ENCODE assay signal across 10 cellular contexts in genomic region chr13:113616991-113617749, GRCh38. TPM values are rescaled to one million over a fixed set of nuclear protein-coding genes. Genes with fewer than 3 reads are reported as not detected.
A peak's percentile ranks its signal among the peaks of the same experiment; 100 is the strongest.
DNase-seq lines count a peak whose midpoint lies in the region; ATAC-seq and TF ChIP-seq lines count a peak whose summit lies in the region.
"Had no signal": no experiment of that assay in that cellular context is flagged by ENCODE, and none has a peak within 500 bp of the region (broad histone marks: within the 10 kb centered on the region; RNA-seq: fewer than 3 reads in every experiment).

No MANE protein-coding gene starts in this region.

- H3K27me3 Mint-ChIP-seq in stimulated activated naive CD8-positive, alpha-beta T cell treated with anti-CD3 and anti-CD28 coated beads, Interleukin-15, amount 100 ng/mL, for 72 hours = no peaks in the 10 kb centered on the region
- H3K27me3 Mint-ChIP-seq in activated T-helper 1 cell treated with anti-CD3 and anti-CD28 coated beads, Interleukin-12 subunit alpha, Interleukin-12 subunit beta, Interleukin-2, Interleukin-4 antibody, amounts not matched to agents 30 ng/mL and 10 ng/mL and 1 ng/mL, durations not matched to agents 14 hours and 24 hours and 36 hours (ENCODE audit: insufficient read depth) = no peaks in the 10 kb centered on the region
- H3K27me3 Mint-ChIP-seq: activated naive CD4-positive, alpha-beta T cell treated with anti-CD3 and anti-CD28 coated beads, Interleukin-2, amount 50 U/mL, for 24 hours had no signal

- intact Hi-C loops in IMR-90 (cut with micrococcal nuclease) (no loop called here), Panc1 (cut with micrococcal nuclease; ENCODE audit: unreplicated experiment) (no loop called here)
- intact Hi-C loops in activated T-helper 1 cell treated with anti-CD3 and anti-CD28 coated beads, Interleukin-12 subunit alpha, Interleukin-12 subunit beta, Interleukin-2, Interleukin-4 antibody, amounts not matched to agents 30 ng/mL and 10 ng/mL and 1 ng/mL, durations not matched to agents 14 hours and 24 hours and 36 hours (cut with micrococcal nuclease) = no loop called here

- no peak overlapping the region for H2BK120ac ChIP-seq in IMR-90 (ENCODE audit: low read depth, low read length)

- dilution Hi-C loops in IMR-90 (cut with HindIII; ENCODE audit: low sequenced_read_pairs, unreplicated experiment) = no loop called here

- in situ Hi-C loops in IMR-90 (cut with MboI; ENCODE audit: low sequenced_read_pairs) (no loop called here), Panc1 (cut with HindIII; ENCODE audit: low pct_unique_long_range_greater_than_20kb, low sequenced_read_pairs) (no loop called here)

- no peak for TF ChIP-seq POLR2A in IMR-90 (IDR thresholded peaks at IDR 0.05; ENCODE audit: low read depth, low read length)

- H3K36me3 Mint-ChIP-seq in activated T-helper 1 cell treated with anti-CD3 and anti-CD28 coated beads, Interleukin-12 subunit alpha, Interleukin-12 subunit beta, Interleukin-2, Interleukin-4 antibody, amounts not matched to agents 30 ng/mL and 10 ng/mL and 1 ng/mL, durations not matched to agents 14 hours and 24 hours and 36 hours (ENCODE audit: low read depth) = peaks cover 18% of the 10 kb centered on the region
- H3K36me3 Mint-ChIP-seq: activated naive CD4-positive, alpha-beta T cell treated with anti-CD3 and anti-CD28 coated beads, Interleukin-2, amount 50 U/mL, for 24 hours had no signal

- TF ChIP-seq RAD21 in IMR-90 (IDR thresholded peaks at IDR 0.05; ENCODE audit: low read length) = no peak

- no peak overlapping the region for H2BK5ac ChIP-seq in IMR-90 (ENCODE audit: low read depth, low read length, poor library complexity, severe bottlenecking)

- no peak overlapping the region; a peak in 1 of 4 replicates for H4K8ac ChIP-seq in IMR-90 (ENCODE audit: low read depth in 2 of 2, low read length in 2 of 2)

- H3K36me3 ChIP-seq in IMR-90 (ENCODE audit: control insufficient read depth, insufficient read depth, low read length) = peaks cover 12% of the 10 kb centered on the region
- peaks cover 3% of the 10 kb centered on the region; the same call in 1 of the 2 replicates for H3K36me3 ChIP-seq in Panc1 (ENCODE audit: control insufficient read depth, insufficient read depth, low read length)
- H3K36me3 ChIP-seq in iPS DF 6.9 (ENCODE audit: control insufficient read depth, insufficient read depth, low read length) = peaks cover 5% of the 10 kb centered on the region; the same call in 1 of the 2 replicates

- WGBS in IMR-90 (ENCODE audit: extremely low coverage in 2 of 2, insufficient read length in 1 of 2), 2 experiments = 73% methylated on average over 8 of the region's 18 CpGs; no CpG with 5 or more reads in 1 of the 2 experiments
- WGBS in iPS DF 6.9 (ENCODE audit: insufficient coverage, insufficient read length) = no CpG with 5 or more reads among the region's 18 CpGs

- no peak overlapping the region for H2AK9ac ChIP-seq in IMR-90 (replicated peaks; ENCODE audit: low read depth, low read length, poor library complexity)

- H3K27me3 ChIP-seq in IMR-90 (ENCODE audit: control insufficient read depth, insufficient read depth, low read length) = no peaks in the 10 kb centered on the region
- H3K27me3 ChIP-seq in Panc1 (ENCODE audit: control insufficient read depth, insufficient read depth, low read length) = no peaks in the 10 kb centered on the region
- H3K27me3 ChIP-seq in iPS DF 6.9 (ENCODE audit: control insufficient read depth, insufficient read depth, low read length) = no peaks in the 10 kb centered on the region

- no peak overlapping the region for H3K4me3 Mint-ChIP-seq in stimulated activated naive CD8-positive, alpha-beta T cell treated with anti-CD3 and anti-CD28 coated beads, Interleukin-15, amount 100 ng/mL, for 72 hours
- no peak overlapping the region for H3K4me3 Mint-ChIP-seq in activated T-helper 1 cell treated with anti-CD3 and anti-CD28 coated beads, Interleukin-12 subunit alpha, Interleukin-12 subunit beta, Interleukin-2, Interleukin-4 antibody, amounts not matched to agents 30 ng/mL and 10 ng/mL and 1 ng/mL, durations not matched to agents 14 hours and 24 hours and 36 hours
- H3K4me3 Mint-ChIP-seq: activated naive CD4-positive, alpha-beta T cell treated with anti-CD3 and anti-CD28 coated beads, Interleukin-2, amount 50 U/mL, for 24 hours had no signal

- BruUV-seq in IMR-90 (replicated peaks; lab: Mats Ljungman, UMichigan) (no TSS peak), Panc1 (replicated peaks; lab: Mats Ljungman, UMichigan) (no TSS peak)

- H3K14ac ChIP-seq in IMR-90 (replicated peaks; ENCODE audit: low read depth, low read length) = no peak overlapping the region

- no peak overlapping the region for H3K27ac Mint-ChIP-seq in stimulated activated naive CD8-positive, alpha-beta T cell treated with anti-CD3 and anti-CD28 coated beads, Interleukin-15, amount 100 ng/mL, for 72 hours
- no peak overlapping the region for H3K27ac Mint-ChIP-seq in activated T-helper 1 cell treated with anti-CD3 and anti-CD28 coated beads, Interleukin-12 subunit alpha, Interleukin-12 subunit beta, Interleukin-2, Interleukin-4 antibody, amounts not matched to agents 30 ng/mL and 10 ng/mL and 1 ng/mL, durations not matched to agents 14 hours and 24 hours and 36 hours
- H3K27ac Mint-ChIP-seq: activated naive CD4-positive, alpha-beta T cell treated with anti-CD3 and anti-CD28 coated beads, Interleukin-2, amount 50 U/mL, for 24 hours had no signal

- POLR2A ChIA-PET in IMR-90 (lab: Charles Lee; ENCODE audit: unreplicated experiment) (no interaction called here), Panc1 (lab: Charles Lee) (no interaction called here)

- ATAC-seq in IMR-90 (ENCODE audit: low read depth) (peak; percentile 69), Panc1 (peak; percentile 65)
- ATAC-seq in stimulated activated naive CD8-positive, alpha-beta T cell treated with anti-CD3 and anti-CD28 coated beads, Interleukin-15, amount 100 ng/mL, for 72 hours = no peak

- H3K27ac ChIP-seq in IMR-90 (ENCODE audit: insufficient read depth, low read length) (peak overlapping the region; percentile 30; the same call in 1 of the 2 replicates), Panc1 (ENCODE audit: low read length) (no peak overlapping the region), iPS DF 6.9 (ENCODE audit: low read length) (no peak overlapping the region)

- CTCF ChIA-PET in IMR-90 (lab: Yijun Ruan, JAX) (no interaction called here), Panc1 (lab: Charles Lee) (no interaction called here)

- no peaks in the 10 kb centered on the region for H3K9me3 Mint-ChIP-seq in stimulated activated naive CD8-positive, alpha-beta T cell treated with anti-CD3 and anti-CD28 coated beads, Interleukin-15, amount 100 ng/mL, for 72 hours
- H3K9me3 Mint-ChIP-seq in activated T-helper 1 cell treated with anti-CD3 and anti-CD28 coated beads, Interleukin-12 subunit alpha, Interleukin-12 subunit beta, Interleukin-2, Interleukin-4 antibody, amounts not matched to agents 30 ng/mL and 10 ng/mL and 1 ng/mL, durations not matched to agents 14 hours and 24 hours and 36 hours = no peaks in the 10 kb centered on the region
- H3K9me3 Mint-ChIP-seq: activated naive CD4-positive, alpha-beta T cell treated with anti-CD3 and anti-CD28 coated beads, Interleukin-2, amount 50 U/mL, for 24 hours had no signal

- H2AK5ac ChIP-seq in IMR-90 (ENCODE audit: low read depth, low read length) = no peak overlapping the region

- peaks cover 24% of the 10 kb centered on the region for H3K9me1 ChIP-seq in IMR-90 (ENCODE audit: insufficient read depth, low read length)

- H2AFZ ChIP-seq in IMR-90 (replicated peaks; ENCODE audit: low read length, poor library complexity) = no peak overlapping the region

- H3K9me3 ChIP-seq in IMR-90 (ENCODE audit: control insufficient read depth, insufficient read depth, low read length) (no peaks in the 10 kb centered on the region), Panc1 (ENCODE audit: control insufficient read depth, insufficient read depth, low read depth, low read length) (no peaks in the 10 kb centered on the region), iPS DF 6.9 (ENCODE audit: control insufficient read depth, insufficient read depth, low read length) (no peaks in the 10 kb centered on the region)

- H3K4me1 ChIP-seq in IMR-90 (ENCODE audit: control insufficient read depth, insufficient read depth, low read length) (peaks cover 13% of the 10 kb centered on the region), Panc1 (ENCODE audit: control insufficient read depth, insufficient read depth, low read length) (peaks cover 5% of the 10 kb centered on the region; the same call in 1 of the 2 replicates), iPS DF 6.9 (ENCODE audit: control insufficient read depth, insufficient read depth, low read length) (peaks cover 4% of the 10 kb centered on the region; the same call in 1 of the 2 replicates)

- no peak overlapping the region for H2BK20ac ChIP-seq in IMR-90 (ENCODE audit: low read depth, low read length)

- 0 out of 2 replicates have a peak overlapping the region, but pooled peaks have one; percentile 37 for H3K4ac ChIP-seq in IMR-90 (ENCODE audit: low read depth, low read length)

- peak; percentile 72 for DNase-seq in IMR-90
- DNase-seq in Panc1 (ENCODE audit: low read depth, low spot score) = no peak
- peak; percentile 18 for DNase-seq in iPS DF 6.9 (ENCODE audit: low read depth, low spot score)
- peak; percentile 35 for DNase-seq in retinal pigment epithelial cell (ENCODE audit: low read depth)
- DNase-seq in stimulated activated naive CD8-positive, alpha-beta T cell treated with anti-CD3 and anti-CD28 coated beads, Interleukin-15, amount 100 ng/mL, for 72 hours = no peak
- DNase-seq in activated T-cell treated with anti-CD3 and anti-CD28 coated beads, Interleukin-2, amount 50 U/mL, for 48 hours = no peak
- DNase-seq in activated T-helper 1 cell treated with anti-CD3 and anti-CD28 coated beads, Interleukin-12 subunit alpha, Interleukin-12 subunit beta, Interleukin-2, Interleukin-4 antibody, amounts not matched to agents 30 ng/mL and 10 ng/mL and 1 ng/mL, durations not matched to agents 14 hours and 24 hours and 36 hours (ENCODE audit: low spot score) = no peak
- DNase-seq: NCI-H446 treated with DMSO at 0.1 percent for 48 hours had no signal

- peaks cover 61% of the 10 kb centered on the region for H4K20me1 ChIP-seq in IMR-90 (ENCODE audit: insufficient read depth, low read length)

- no peak overlapping the region for H3K4me2 ChIP-seq in IMR-90 (ENCODE audit: low read depth, low read length)

- H3K4me1 Mint-ChIP-seq in stimulated activated naive CD8-positive, alpha-beta T cell treated with anti-CD3 and anti-CD28 coated beads, Interleukin-15, amount 100 ng/mL, for 72 hours = peaks cover 6% of the 10 kb centered on the region
- peaks cover 15% of the 10 kb centered on the region for H3K4me1 Mint-ChIP-seq in activated T-helper 1 cell treated with anti-CD3 and anti-CD28 coated beads, Interleukin-12 subunit alpha, Interleukin-12 subunit beta, Interleukin-2, Interleukin-4 antibody, amounts not matched to agents 30 ng/mL and 10 ng/mL and 1 ng/mL, durations not matched to agents 14 hours and 24 hours and 36 hours (ENCODE audit: low read depth)

- H3K23ac ChIP-seq in IMR-90 (ENCODE audit: low read depth, low read length) = no peak overlapping the region

- H3K9ac ChIP-seq in IMR-90 (ENCODE audit: low read depth, low read length) = no peak overlapping the region

- H2BK15ac ChIP-seq in IMR-90 (ENCODE audit: low read depth, low read length) = no peak overlapping the region

- H3K56ac ChIP-seq in IMR-90 (ENCODE audit: extremely low read depth, insufficient read depth, low read length) = no peak overlapping the region

- H3K4me3 ChIP-seq in IMR-90 (ENCODE audit: insufficient read depth, low read depth, low read length) = no peak overlapping the region
- no peak overlapping the region for H3K4me3 ChIP-seq in Panc1 (ENCODE audit: low read depth in 2 of 2, low read length in 2 of 2)
- no peak overlapping the region for H3K4me3 ChIP-seq in iPS DF 6.9 (ENCODE audit: low read length)
- H3K4me3 ChIP-seq in retinal pigment epithelial cell (ENCODE audit: low read length) = no peak overlapping the region

- H4K91ac ChIP-seq in IMR-90 (ENCODE audit: insufficient read depth, low read depth, low read length) = no peak overlapping the region

- H4K5ac ChIP-seq in IMR-90 (ENCODE audit: low read depth, low read length) = no peak overlapping the region

- peaks cover 31 to 74% of the 10 kb centered on the region in 2 experiments for H3K79me1 ChIP-seq in IMR-90 (ENCODE audit: low read depth in 1 of 2, low read length in 2 of 2)

- no peak for TF ChIP-seq CTCF in IMR-90 (conservative IDR thresholded peaks at IDR 0.05; ENCODE audit: low read depth, low read length)
- no peak for TF ChIP-seq CTCF in Panc1 (IDR thresholded peaks at IDR 0.05)
- TF ChIP-seq CTCF in retinal pigment epithelial cell (conservative IDR thresholded peaks at IDR 0.05; ENCODE audit: low read depth, low read length) = no peak

- H3K18ac ChIP-seq in IMR-90 (ENCODE audit: low read depth, low read length) = no peak overlapping the region

RNA-seq across cellular contexts. Expression of gene TFDP1, which starts 32.6 kb away (rescaled TPM):
- total RNA-seq in IMR-90 (2012; rRNA removed) = 59.2 and 59.3 TPM in 2 replicates
- 97.0 and 97.8 TPM in 2 replicates for polyA plus RNA-seq in IMR-90 (2012; rRNA removed)
- 50.0 and 55.8 TPM in 2 replicates for polyA plus RNA-seq in IMR-90 (2012; cell fraction: cytosol; rRNA removed)
- polyA plus RNA-seq in IMR-90 (2012; cell fraction: nucleus; rRNA removed; ENCODE audit: low replicate concordance) = 54.6 and 91.2 TPM in 2 replicates
- total RNA-seq in Panc1 (2021; ENCODE audit: unreplicated experiment) = 91.6 TPM
- polyA plus RNA-seq in Panc1 (2012; ENCODE audit: insufficient read length) = 74.3 TPM
- total RNA-seq in activated T-helper 1 cell treated with anti-CD3 and anti-CD28 coated beads, Interleukin-12 subunit alpha, Interleukin-12 subunit beta, Interleukin-2, Interleukin-4 antibody, amounts not matched to agents 30 ng/mL and 10 ng/mL and 1 ng/mL, durations not matched to agents 14 hours and 24 hours and 36 hours = 171 and 173 TPM in 2 replicates

RNA-seq across cellular contexts. Expression of gene ATP4B, which starts 40.8 kb away (rescaled TPM):
- total RNA-seq in IMR-90 (2012; rRNA removed) = not detected in 2 replicates
- not detected in 2 replicates for polyA plus RNA-seq in IMR-90 (2012; rRNA removed)
- not detected in 2 replicates for polyA plus RNA-seq in IMR-90 (2012; cell fraction: cytosol; rRNA removed)
- polyA plus RNA-seq in IMR-90 (2012; cell fraction: nucleus; rRNA removed; ENCODE audit: low replicate concordance) = not detected in 2 replicates
- not detected for total RNA-seq in Panc1 (2021; ENCODE audit: unreplicated experiment)
- polyA plus RNA-seq in Panc1 (2012; ENCODE audit: insufficient read length) = not detected
- not detected in 2 replicates for total RNA-seq in activated T-helper 1 cell treated with anti-CD3 and anti-CD28 coated beads, Interleukin-12 subunit alpha, Interleukin-12 subunit beta, Interleukin-2, Interleukin-4 antibody, amounts not matched to agents 30 ng/mL and 10 ng/mL and 1 ng/mL, durations not matched to agents 14 hours and 24 hours and 36 hours
- total RNA-seq: fibroblast of lung had no signal
- polyA plus RNA-seq: fibroblast of lung had no signal

RNA-seq across cellular contexts. Expression of gene GRK1, which starts 49.8 kb away (rescaled TPM):
- total RNA-seq in IMR-90 (2012; rRNA removed) (not detected in 2 replicates), Panc1 (2021; ENCODE audit: unreplicated experiment) (1.8 TPM)
- polyA plus RNA-seq in IMR-90 (2012; rRNA removed) = not detected in 2 replicates
- not detected in 2 replicates for polyA plus RNA-seq in IMR-90 (2012; cell fraction: cytosol; rRNA removed)
- 0.01 TPM in 1 of 2 replicates, not detected in the other for polyA plus RNA-seq in IMR-90 (2012; cell fraction: nucleus; rRNA removed; ENCODE audit: low replicate concordance)
- polyA plus RNA-seq in Panc1 (2012; ENCODE audit: insufficient read length) = 0.55 TPM
- total RNA-seq in activated T-helper 1 cell treated with anti-CD3 and anti-CD28 coated beads, Interleukin-12 subunit alpha, Interleukin-12 subunit beta, Interleukin-2, Interleukin-4 antibody, amounts not matched to agents 30 ng/mL and 10 ng/mL and 1 ng/mL, durations not matched to agents 14 hours and 24 hours and 36 hours = 0.12 TPM in 1 of 2 replicates, not detected in the other
- polyA plus RNA-seq: fibroblast of lung had no signal

Comparison
In these comparisons a context has a peak if more than half of its experiments do, and no peak if none do; other contexts are left out.
1. DNase-seq: peak in IMR-90 (single experiment), iPS DF 6.9 (single experiment) and retinal pigment epithelial cell (single experiment); none in Panc1 (single experiment), stimulated activated naive CD8-positive, alpha-beta T cell treated with anti-CD3 and anti-CD28 coated beads, Interleukin-15, amount 100 ng/mL, for 72 hours (0 of 2), activated T-cell treated with anti-CD3 and anti-CD28 coated beads, Interleukin-2, amount 50 U/mL, for 48 hours (0 of 2) and activated T-helper 1 cell treated with anti-CD3 and anti-CD28 coated beads, Interleukin-12 subunit alpha, Interleukin-12 subunit beta, Interleukin-2, Interleukin-4 antibody, amounts not matched to agents 30 ng/mL and 10 ng/mL and 1 ng/mL, durations not matched to agents 14 hours and 24 hours and 36 hours (single experiment).